ENCODE assay signal across 5 cellular contexts in the genomic region with DNA sequence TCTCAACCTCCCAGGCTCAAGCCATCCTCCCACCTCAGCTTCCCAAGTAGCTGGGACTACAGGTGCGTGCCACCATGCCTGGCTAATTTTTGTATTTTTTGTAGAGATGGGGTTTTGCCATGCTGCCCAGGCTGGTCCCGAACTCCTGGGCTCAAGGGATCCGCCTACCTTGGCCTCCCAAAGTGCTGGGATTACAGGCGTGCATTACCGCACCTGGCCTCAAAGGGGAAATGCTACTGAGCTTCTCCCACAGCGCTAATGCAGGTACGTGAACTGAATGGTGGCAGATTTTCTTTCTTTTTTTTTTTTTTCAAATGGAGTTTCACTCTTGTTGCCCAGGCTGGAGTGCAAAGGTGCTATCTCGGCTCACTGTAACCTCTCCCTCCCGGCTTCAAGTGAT. TPM values are rescaled to one million over a fixed set of nuclear protein-coding genes. Genes with fewer than 3 reads are reported as not detected.
"Had no signal": no experiment of that assay in that cellular context is flagged by ENCODE, and none has a peak within 500 bp of the region (broad histone marks: within the 10 kb centered on the region; RNA-seq: fewer than 3 reads in every experiment).

No MANE protein-coding gene starts in this region.

RNA-seq across cellular contexts. Expression of a gene that starts 51.7 kb away (rescaled TPM):
- total RNA-seq: activated CD4-positive, alpha-beta T cell treated with anti-CD3 and anti-CD28 coated beads, Interleukin-2, amount 10 ng/mL, durations not matched to agents 24 days and 14 days; activated CD8-positive, alpha-beta memory T cell treated with anti-CD3 and anti-CD28 coated beads for 36 hours; activated CD8-positive, alpha-beta T cell treated with anti-CD3 and anti-CD28 coated beads for 36 hours; activated naive CD8-positive, alpha-beta T cell treated with anti-CD3 and anti-CD28 coated beads for 36 hours; activated T-helper 17 cell treated with anti-CD3 and anti-CD28 coated beads, Interleukin-2, amount 50 U/mL, for 72 hours had no signal
